ENCODE assay signal across 8 cellular contexts in genomic region chr11:122656073-122656630, GRCh38. TPM values are rescaled to one million over a fixed set of nuclear protein-coding genes. Genes with fewer than 3 reads are reported as not detected.
DNase-seq lines count a peak whose midpoint lies in the region; ATAC-seq and TF ChIP-seq lines count a peak whose summit lies in the region.

No MANE protein-coding gene starts in this region.

- peak overlapping the region; percentile 83 for H3K9ac ChIP-seq in PC-3 (ENCODE audit: low read length)
- peak overlapping the region; percentile 86 for H3K9ac ChIP-seq in neuronal stem cell (ENCODE audit: low read depth, low read length, poor library complexity)

- H4K8ac ChIP-seq in neuronal stem cell (ENCODE audit: low read depth, low read length), result no peak overlapping the region

- H2AFZ ChIP-seq in PC-3 (ENCODE audit: low read length) (peak overlapping the region; percentile 86), neuronal stem cell (ENCODE audit: low read length) (peak overlapping the region; percentile 92)

- H3K4ac ChIP-seq in neuronal stem cell (ENCODE audit: low read length), result no peak overlapping the region

- peak overlapping the region; percentile 87 for H3K14ac ChIP-seq in neuronal stem cell (ENCODE audit: low read length)

- no peaks in the 10 kb centered on the region for H3F3A ChIP-seq in PC-3 (ENCODE audit: low read length, unreplicated experiment)

- H3K79me1 ChIP-seq in neuronal stem cell (ENCODE audit: low read depth, low read length), result no peaks in the 10 kb centered on the region

- H4K91ac ChIP-seq in neuronal stem cell (ENCODE audit: low read depth, low read length, poor library complexity), result no peak overlapping the region

- peak overlapping the region; percentile 66 for H3K23ac ChIP-seq in neuronal stem cell (ENCODE audit: low read depth, low read length, poor library complexity)

- H3K4me3 Mint-ChIP-seq in type B pancreatic cell, result peak overlapping the region; percentile 97

- no peaks in the 10 kb centered on the region for H3K9me3 Mint-ChIP-seq in type B pancreatic cell

- intact Hi-C loops in PC-3 (cut with micrococcal nuclease), result loop anchor here (1.0 to 5.0 kb wide), 3 partner anchors 21 to 98 kb away; no protein-coding TSS in a partner anchor

- BruUV-seq in PC-3 (replicated peaks; lab: Mats Ljungman, UMichigan), result no TSS peak

- H3K9me2 ChIP-seq in PC-3 (replicated peaks; ENCODE audit: low read length), result no peaks in the 10 kb centered on the region

- H2BK15ac ChIP-seq in neuronal stem cell (ENCODE audit: low read length), result peak overlapping the region; percentile 77

- WGBS in neuronal stem cell (ENCODE audit: extremely low coverage in 2 of 2, insufficient read length in 2 of 2, insufficient replicate concordance in 1 of 2), 2 donors, result no CpG with 5 or more reads among the region's 66 CpGs

- H3K36me3 ChIP-seq in PC-3 (ENCODE audit: low read depth, low read length), result peaks cover 5% of the 10 kb centered on the region; the same call in 1 of the 2 replicates
- no peaks in the 10 kb centered on the region for H3K36me3 ChIP-seq in neuronal stem cell (replicated peaks in 1 of 2; ENCODE audit: control insufficient read depth in 2 of 2, insufficient read depth in 2 of 2, low read length in 2 of 2)

- no peak overlapping the region for H2BK120ac ChIP-seq in neuronal stem cell (ENCODE audit: low read depth, low read length)

- peak overlapping the region; percentile 95 for H3K18ac ChIP-seq in neuronal stem cell (ENCODE audit: low read length)

- peaks cover 20% of the 10 kb centered on the region for H3K4me1 Mint-ChIP-seq in type B pancreatic cell (ENCODE audit: unreplicated experiment)

- H3K27ac Mint-ChIP-seq in type B pancreatic cell, result peak overlapping the region; percentile 80

- H3K27me3 ChIP-seq in PC-3 (ENCODE audit: low read length), result no peaks in the 10 kb centered on the region
- peaks cover 0 to 20% (median 9%) of the 10 kb centered on the region in 3 experiments for H3K27me3 ChIP-seq in neuronal stem cell (ENCODE audit: control insufficient read depth in 3 of 3, insufficient read depth in 3 of 3, low read depth in 1 of 3, low read length in 3 of 3)

- H3K79me2 ChIP-seq in PC-3 (ENCODE audit: low read length), result peaks cover 54% of the 10 kb centered on the region

- no peak for TF ChIP-seq CTCF in PC-3 (conservative IDR thresholded peaks at IDR 0.05; ENCODE audit: low read depth, low read length)
- TF ChIP-seq CTCF in foreskin fibroblast (IDR thresholded peaks at IDR 0.05; ENCODE audit: low read depth, low read length), result no peak
- TF ChIP-seq CTCF in type B pancreatic cell (conservative IDR thresholded peaks at IDR 0.05), result no peak

- H2BK5ac ChIP-seq in neuronal stem cell (ENCODE audit: low read length), result peak overlapping the region; percentile 67

- H3K4me3 ChIP-seq in PC-3 (ENCODE audit: low read length), result peak overlapping the region; percentile 78
- H3K4me3 ChIP-seq in foreskin fibroblast (ENCODE audit: low read depth in 1 of 2, low read length in 2 of 2), result peak overlapping the region; percentile 67 to 70
- peak overlapping the region; percentile 59 to 97 for H3K4me3 ChIP-seq in neuronal stem cell (ENCODE audit: low read length in 2 of 2)

- CTCF ChIA-PET in PC-3 (lab: Charles Lee), result interaction anchor here (0.6 to 1.7 kb wide), 4 partner anchors 27 to 125 kb away, joined by 6 to 15 read pairs (median 10); no protein-coding TSS in a partner anchor

- peak overlapping the region; percentile 76 for H3K27ac ChIP-seq in PC-3 (ENCODE audit: low read length)
- H3K27ac ChIP-seq in neuronal stem cell (replicated peaks; ENCODE audit: low read length), result peak overlapping the region; percentile 79

- peaks cover 57% of the 10 kb centered on the region for H3K27me3 Mint-ChIP-seq in type B pancreatic cell

- peak; percentile 33 for ATAC-seq in HG03060 (IDR thresholded peaks at IDR 0.05; ENCODE audit: low read depth, unreplicated experiment)
- ATAC-seq in PC-3, result peak; percentile 66

- no peak overlapping the region for H2AK5ac ChIP-seq in neuronal stem cell (ENCODE audit: low read depth, low read length)

- H3K36me3 Mint-ChIP-seq in type B pancreatic cell, result peaks cover 4% of the 10 kb centered on the region

- DNase-seq in NCI-H2227 (lab: John Stamatoyannopoulos, UW; ENCODE audit: unreplicated experiment) (peak; percentile 57), NCI-H2227 treated with DMSO at 0.1 percent for 48 hours (lab: John Stamatoyannopoulos, UW) (no peak), PC-3 (peak; percentile 65), foreskin fibroblast (peak in 1 of 2 donors; percentile 88), neuronal stem cell (ENCODE audit: low spot score) (peak; percentile 59), type B pancreatic cell (ENCODE audit: extremely low spot score, unreplicated experiment) (peak; percentile 82)
- DNase-seq in activated effector memory CD4-positive, alpha-beta T cell treated with Interleukin-2 at 50 U/mL for 16 hours, result peak; percentile 14

- H3K9me3 ChIP-seq in PC-3 (ENCODE audit: low read length), result no peaks in the 10 kb centered on the region
- peaks cover 2 to 5% of the 10 kb centered on the region in 2 donors for H3K9me3 ChIP-seq in neuronal stem cell (replicated peaks in 1 of 2; ENCODE audit: control insufficient read depth in 2 of 2, insufficient read depth in 1 of 2, low read depth in 1 of 2, low read length in 2 of 2)

- peak overlapping the region; percentile 76 for H2BK12ac ChIP-seq in neuronal stem cell (ENCODE audit: low read length)

- H3K4me2 ChIP-seq in PC-3 (ENCODE audit: low read length) (peak overlapping the region; percentile 79), neuronal stem cell (ENCODE audit: insufficient read depth, low read length, poor library complexity, severe bottlenecking) (peak overlapping the region; percentile 80)

- POLR2A ChIA-PET in PC-3 (lab: Charles Lee; ENCODE audit: unreplicated experiment), result interaction anchor here (0.6 to 1.1 kb wide), 5 partner anchors 10 to 551 kb away, joined by 3 read pairs; no protein-coding TSS in a partner anchor

- H4K20me1 ChIP-seq in PC-3 (ENCODE audit: low read length), result peaks cover 11% of the 10 kb centered on the region; the same call in 1 of the 2 replicates

- H3K4me1 ChIP-seq in PC-3 (ENCODE audit: insufficient read depth, low read length), result peaks cover 42% of the 10 kb centered on the region
- H3K4me1 ChIP-seq in neuronal stem cell (ENCODE audit: control insufficient read depth in 2 of 2, insufficient read depth in 1 of 2, low read depth in 1 of 2, low read length in 2 of 2), result peaks cover 1 to 5% of the 10 kb centered on the region in 2 donors

RNA-seq across cellular contexts. Expression of gene UBASH3B, which starts 0.6 kb away (rescaled TPM):
- total RNA-seq in PC-3 (2014; rRNA removed), result 148 and 178 TPM in 2 replicates
- polyA plus RNA-seq in neuronal stem cell (2013, experiment 1 of 2), result 3.4 TPM
- 3.6 TPM for polyA plus RNA-seq in neuronal stem cell (2013, experiment 2 of 2)
- 8.6 and 8.9 TPM in 2 replicates for total RNA-seq in type B pancreatic cell (ENCODE audit: low replicate concordance)

Comparison
In these comparisons a context has a peak if more than half of its experiments do, and no peak if none do; other contexts are left out.
1. RNA of gene UBASH3B, which starts 0.6 kb away (total RNA-seq): 148 to 178 TPM in PC-3; 8.6 to 8.9 TPM in type B pancreatic cell; every median in the first group is over 10 times any median in the second.
2. Peak in every context shown above with its lines, with median percentiles within 50 percentile points of each other: H3K4me3 ChIP-seq.